26 cellular contexts compared by ENCODE assay signal in the genomic region with DNA sequence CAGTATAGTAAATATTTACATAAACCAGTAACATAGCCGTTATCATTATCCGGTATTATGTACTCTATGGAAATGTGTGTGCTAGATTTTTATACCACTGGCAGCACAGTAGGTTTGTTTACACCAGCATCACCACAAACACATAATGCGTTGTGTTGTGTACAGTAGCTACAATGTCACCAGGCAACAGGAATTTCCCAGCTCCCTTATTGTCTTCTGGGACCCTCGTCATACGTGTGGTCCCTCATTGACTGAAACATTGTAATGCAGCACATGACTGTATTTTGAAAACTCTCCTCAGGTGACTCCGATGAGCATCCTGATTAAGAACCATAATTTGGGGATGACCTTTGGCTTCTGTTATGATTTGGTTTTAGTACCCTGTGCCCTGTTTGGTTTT. TPM values are rescaled to one million over a fixed set of nuclear protein-coding genes. Genes with fewer than 3 reads are reported as not detected.
"Had no signal": no experiment of that assay in that cellular context is flagged by ENCODE, and none has a peak within 500 bp of the region (broad histone marks: within the 10 kb centered on the region; RNA-seq: fewer than 3 reads in every experiment).

No MANE protein-coding gene starts in this region.

- H3K9me3 ChIP-seq: stomach, suprapubic skin, testis, thoracic aorta, thyroid gland, tibial artery, tibial nerve, transverse colon, upper lobe of left lung, upper lobe of right lung, uterus, vagina had no signal

- H3K36me3 ChIP-seq: thyroid gland, transverse colon, upper lobe of right lung, uterus had no signal

- H3K27me3 ChIP-seq: stomach, suprapubic skin, testis, thyroid gland, tibial artery, tibial nerve, transverse colon, upper lobe of left lung, upper lobe of right lung, uterus, vagina had no signal

- FAIRE-seq: urothelium cell line had no signal

- ATAC-seq: stimulated activated effector memory CD8-positive, alpha-beta T cell treated with anti-CD3 and anti-CD28 coated beads, Interleukin-12 subunit alpha, Interleukin-12 subunit beta, amount 100 ng/mL, for 72 hours; stimulated activated memory B cell treated with anti-CD40 and anti-IgM and Interleukin-4, amounts not matched to agents 10 μg/mL and 1 μg/mL and 100 μg/mL, for 72 hours; stimulated activated naive B cell treated with anti-CD40 and anti-IgM and Interleukin-4, amounts not matched to agents 10 μg/mL and 1 μg/mL and 100 μg/mL, for 72 hours; stimulated activated naive CD8-positive, alpha-beta T cell treated with anti-CD3 and anti-CD28 coated beads, Interleukin-15, amount 100 ng/mL, for 72 hours; stimulated activated naive CD8-positive, alpha-beta T cell treated with anti-CD3 and anti-CD28 coated beads, Interleukin-15, Interleukin-2, amounts not matched to agents 100 U/mL and 50 U/mL, for 24 hours; upper lobe of right lung had no signal

- H3K27ac ChIP-seq: stomach, suprapubic skin, testis, thoracic aorta, thyroid gland, tibial artery, tibial nerve, transverse colon, upper lobe of left lung, upper lobe of right lung, uterus, vagina had no signal

- H3K4me3 ChIP-seq: stomach, suprapubic skin, testis, thoracic aorta, thyroid gland, tibial artery, tibial nerve, transverse colon, upper lobe of left lung, upper lobe of right lung, uterus, vagina had no signal

- DNase-seq: stimulated activated CD4-positive, alpha-beta T cell treated with anti-CD3 and anti-CD28 coated beads, Interleukin-2, amount 100 ng/mL, for 48 hours; stimulated activated CD4-positive, alpha-beta T cell treated with anti-CD3 and anti-CD28 coated beads, Interleukin-4, amount 100 ng/mL, for 1 hour; stimulated activated CD4-positive, alpha-beta T cell treated with anti-CD3 and anti-CD28 coated beads, Interleukin-4, amount 100 ng/mL, for 24 hours; stimulated activated CD4-positive, alpha-beta T cell treated with anti-CD3 and anti-CD28 coated beads, Interleukin-4, amount 100 ng/mL, for 4 hours; stimulated activated CD8-positive, alpha-beta memory T cell treated with anti-CD3 and anti-CD28 coated beads, Interleukin-4, amount 100 ng/mL, for 48 hours; stimulated activated naive B cell treated with anti-CD40 and anti-IgM and Interleukin-4, amounts not matched to agents 10 μg/mL and 1 μg/mL and 100 μg/mL, for 72 hours; stimulated activated naive CD4-positive, alpha-beta T cell; stimulated activated naive CD4-positive, alpha-beta T cell treated with Interleukin-2 at 50 U/mL for 16 hours; stimulated activated naive CD8-positive, alpha-beta T cell treated with anti-CD3 and anti-CD28 coated beads, Interleukin-15, amount 100 ng/mL, for 72 hours; stimulated activated naive CD8-positive, alpha-beta T cell treated with anti-CD3 and anti-CD28 coated beads, Interleukin-15, Interleukin-2, amounts not matched to agents 100 U/mL and 50 U/mL, for 24 hours; stomach; substantia nigra; testis; thyroid gland; tibial artery; transverse colon; upper lobe of left lung; upper lobe of right lung; uterus had no signal

- H3K4me1 ChIP-seq: stomach, suprapubic skin, testis, thyroid gland, tibial nerve, transverse colon, upper lobe of left lung, upper lobe of right lung, uterus, vagina had no signal

RNA-seq across cellular contexts. Expression of gene CAPN14, which starts 47.9 kb away (rescaled TPM):
- total RNA-seq: tibial nerve had no signal
